In genomic region chr10:78952686-78953085, GRCh38 we compare ENCODE assay signal across 13 cellular contexts.
DNase-seq lines count a peak whose midpoint lies in the region; ATAC-seq and TF ChIP-seq lines count a peak whose summit lies in the region.
"Had no signal": no experiment of that assay in that cellular context is flagged by ENCODE, and none has a peak within 500 bp of the region (broad histone marks: within the 10 kb centered on the region; RNA-seq: fewer than 3 reads in every experiment).

No MANE protein-coding gene starts in this region.

- peaks cover 22% of the 10 kb centered on the region for H3K4me1 ChIP-seq in mammary epithelial cell (ENCODE audit: insufficient read depth, low read length)
- H3K4me1 ChIP-seq in right atrium auricular region = peaks cover 0 to 14% of the 10 kb centered on the region in 2 donors
- peaks cover 42% of the 10 kb centered on the region for H3K4me1 ChIP-seq in vagina

- no peak overlapping the region for H3K4me3 ChIP-seq in mammary epithelial cell (replicated peaks in 1 of 3; ENCODE audit: insufficient read depth in 1 of 3, low read depth in 2 of 3, low read length in 3 of 3)
- H3K4me3 ChIP-seq in right atrium auricular region = no peak overlapping the region
- H3K4me3 ChIP-seq in vagina = no peak overlapping the region

- no peaks in the 10 kb centered on the region for H3K27me3 Mint-ChIP-seq in MCF 10A (ENCODE audit: insufficient read depth, unreplicated experiment)

- no peak overlapping the region for H3K9ac ChIP-seq in mammary epithelial cell (ENCODE audit: insufficient read depth, low read length)

- no peak overlapping the region for H3K4me3 Mint-ChIP-seq in MCF 10A (ENCODE audit: unreplicated experiment)
- H3K4me3 Mint-ChIP-seq: H9 had no signal

- CTCF ChIA-PET in MCF 10A (lab: Yijun Ruan, JAX) = interaction anchor here (0.7 to 4.0 kb wide), 2 partner anchors 12 to 22 kb away, joined by 3 to 12 read pairs; no protein-coding TSS in a partner anchor
- CTCF ChIA-PET in mammary epithelial cell (lab: Charles Lee; ENCODE audit: low non-redundant PET) = no interaction called here
- CTCF ChIA-PET in GM10248 (lab: Yijun Ruan, JAX) = interaction anchor here (0.7 to 1.7 kb wide), 5 partner anchors 9 to 22 kb away, joined by 3 to 7 read pairs (median 4); no protein-coding TSS in a partner anchor

- H3K79me2 ChIP-seq in mammary epithelial cell (ENCODE audit: insufficient read depth, low read length) = no peaks in the 10 kb centered on the region

- peaks cover 10% of the 10 kb centered on the region for H3K36me3 Mint-ChIP-seq in MCF 10A (ENCODE audit: insufficient read depth, unreplicated experiment)

- no peak for TF ChIP-seq POLR2A in vagina (IDR thresholded peaks at IDR 0.05)

- no peak for ATAC-seq in GM21390 (IDR thresholded peaks at IDR 0.05; ENCODE audit: unreplicated experiment)

- in situ Hi-C loops in mammary epithelial cell (cut with MboI; ENCODE audit: low sequenced_read_pairs in 2 of 2) = no loop called here

- WGBS in mammary epithelial cell (ENCODE audit: low coverage, missing lambda C conversion rate) = 83% methylated on average over 6 of the region's 6 CpGs

- TF ChIP-seq CTCF in MCF 10A (IDR thresholded peaks at IDR 0.05; ENCODE audit: unreplicated experiment) (no peak), mammary epithelial cell (conservative IDR thresholded peaks at IDR 0.05 in 1 of 2, IDR thresholded peaks at IDR 0.05 in 1 of 2; ENCODE audit: extremely low read depth in 1 of 2, insufficient read depth in 1 of 2, low read depth in 1 of 2, low read length in 2 of 2) (no peak), right atrium auricular region (IDR thresholded peaks at IDR 0.05) (no peak), vagina (IDR thresholded peaks at IDR 0.05) (no peak), GM10248 (IDR thresholded peaks at IDR 0.05; ENCODE audit: control extremely low read depth, extremely low read depth, low read depth, missing control alignments) (no peak)

- BruUV-seq in MCF 10A (replicated peaks; lab: Mats Ljungman, UMichigan) (no TSS peak), mammary epithelial cell (replicated peaks; lab: Mats Ljungman, UMichigan) (no TSS peak)

- POLR2A ChIA-PET in MCF 10A (lab: Yijun Ruan, JAX) = interaction anchor here (0.6 kb wide), 3 partner anchors 21 to 351 kb away, joined by 3 to 4 read pairs (median 3); no protein-coding TSS in a partner anchor
- POLR2A ChIA-PET in GM10248 (lab: Yijun Ruan, JAX) = interaction anchor here (1.1 kb wide), 1 partner anchor 21 kb away, joined by 4 read pairs; no protein-coding TSS in a partner anchor

- H3K9me3 Mint-ChIP-seq in MCF 10A (ENCODE audit: unreplicated experiment) = no peaks in the 10 kb centered on the region
- H3K9me3 Mint-ChIP-seq: H9 had no signal

- no peaks in the 10 kb centered on the region for H4K20me1 ChIP-seq in mammary epithelial cell (ENCODE audit: insufficient read depth, low read length)

- H3K9me3 ChIP-seq in mammary epithelial cell (replicated peaks; ENCODE audit: insufficient read depth, low read length) (no peaks in the 10 kb centered on the region), right atrium auricular region (no peaks in the 10 kb centered on the region), vagina (no peaks in the 10 kb centered on the region)

- dilution Hi-C loops in mammary epithelial cell (cut with HindIII; ENCODE audit: low sequenced_read_pairs) = no loop called here

- peaks cover 43% of the 10 kb centered on the region for H3K4me1 Mint-ChIP-seq in MCF 10A (ENCODE audit: insufficient read depth, unreplicated experiment)

- H3K36me3 ChIP-seq in mammary epithelial cell (ENCODE audit: insufficient read depth, low read length) (no peaks in the 10 kb centered on the region), right atrium auricular region (no peaks in the 10 kb centered on the region), vagina (no peaks in the 10 kb centered on the region)

- no peak overlapping the region for H3K27ac ChIP-seq in mammary epithelial cell (ENCODE audit: insufficient read depth, low read depth, low read length)
- peak overlapping the region; percentile 2 to 36 for H3K27ac ChIP-seq in right atrium auricular region
- peak overlapping the region; percentile 72 for H3K27ac ChIP-seq in vagina

- intact Hi-C loops in MCF 10A (cut with micrococcal nuclease) = no loop called here
- intact Hi-C loops in mammary epithelial cell (cut with micrococcal nuclease) = no loop called here
- intact Hi-C loops in vagina (cut with DNase I) = no loop called here

- H3K27ac Mint-ChIP-seq in MCF 10A (ENCODE audit: low read depth, unreplicated experiment) = no peak overlapping the region
- H3K27ac Mint-ChIP-seq: H9 had no signal

- DNase-seq in MCF 10A (ENCODE audit: unreplicated experiment) = peak; percentile 53
- no peak for DNase-seq in mammary epithelial cell
- peak; percentile 46 for DNase-seq in astrocyte of the hippocampus (ENCODE audit: low read depth, low spot score)
- DNase-seq in right atrium auricular region (ENCODE audit: low spot score) = peak; percentile 84
- no peak for DNase-seq in vagina (ENCODE audit: extremely low spot score in 2 of 2)
- DNase-seq in activated effector memory CD4-positive, alpha-beta T cell treated with Interleukin-2 at 50 U/mL for 16 hours = no peak
- no peak for DNase-seq in GM10248 (ENCODE audit: extremely low spot score)
- DNase-seq: 8988T; activated CD4-positive, alpha-beta T cell treated with anti-CD3 and anti-CD28 coated beads for 4 hours; activated naive CD4-positive, alpha-beta T cell treated with Interleukin-2 at 50 U/mL for 16 hours; H9; NCI-H345 had no signal

- H2AFZ ChIP-seq in mammary epithelial cell (ENCODE audit: low read depth, low read length) = no peak overlapping the region

- H3K4me2 ChIP-seq in mammary epithelial cell (ENCODE audit: insufficient read depth, low read depth, low read length) = no peak overlapping the region

- H3K27me3 ChIP-seq in mammary epithelial cell (ENCODE audit: insufficient read depth, low read length) = no peaks in the 10 kb centered on the region
- no peaks in the 10 kb centered on the region for H3K27me3 ChIP-seq in right atrium auricular region
- no peaks in the 10 kb centered on the region for H3K27me3 ChIP-seq in vagina

Comparison
In these comparisons a context has a peak if more than half of its experiments do, and no peak if none do; other contexts are left out.
1. DNase-seq: peak in MCF 10A (single experiment), astrocyte of the hippocampus (single experiment) and right atrium auricular region (single experiment); none in mammary epithelial cell (single experiment), vagina (0 of 2), activated effector memory CD4-positive, alpha-beta T cell treated with Interleukin-2 at 50 U/mL for 16 hours (single experiment) and GM10248 (single experiment).